26 cellular contexts compared by ENCODE assay signal in genomic region chr5:33549982-33550567, GRCh38.
DNase-seq lines count a peak whose midpoint lies in the region; ATAC-seq, FAIRE-seq and TF ChIP-seq lines count a peak whose summit lies in the region.
"Had no signal": no experiment of that assay in that cellular context is flagged by ENCODE, and none has a peak within 500 bp of the region (broad histone marks: within the 10 kb centered on the region; RNA-seq: fewer than 3 reads in every experiment).

No MANE protein-coding gene starts in this region.

- in situ Hi-C loops in HepG2 (cut with HindIII; ENCODE audit: extremely low pct_ligation_motif_present, low pct_unique_long_range_greater_than_20kb), result no loop called here
- in situ Hi-C loops in K562 (cut with MboI), result no loop called here
- in situ Hi-C loops in G401 (cut with HindIII; ENCODE audit: low sequenced_read_pairs), result no loop called here

- H3K4me3 ChIP-seq in HepG2 (replicated peaks in 1 of 3; ENCODE audit: insufficient read depth in 1 of 3, low read depth in 2 of 3, low read length in 3 of 3) (no peak overlapping the region), right lobe of liver (no peak overlapping the region), K562 (no peak overlapping the region), pancreas (no peak overlapping the region), aorta (ENCODE audit: low read length in 2 of 2) (no peak overlapping the region)

- TF ChIP-seq RAD21 in HepG2 (CRISPR knock-in tag; IDR thresholded peaks at IDR 0.05), result no peak
- no peak for TF ChIP-seq RAD21 in K562 (CRISPR knock-in tag; conservative IDR thresholded peaks at IDR 0.05 in 1 of 2, IDR thresholded peaks at IDR 0.05 in 1 of 2)

- no peak for DNase-seq in HepG2 (ENCODE audit: low spot score)
- no peak for DNase-seq in right lobe of liver
- DNase-seq in K562 (ENCODE audit: extremely low read depth in 1 of 4, low spot score in 3 of 4), result peak in 2 of 4 experiments; percentile 13 to 31
- DNase-seq in pancreas, result peak in 2 of 6 donors; percentile 33 to 60
- no peak for DNase-seq in anterior cingulate cortex (lab: John Stamatoyannopoulos, UW)
- no peak for DNase-seq in SW 1271 (lab: John Stamatoyannopoulos, UW)
- no peak for DNase-seq in G401 (ENCODE audit: low spot score)
- no peak for DNase-seq in aorta
- DNase-seq: CD8-positive, alpha-beta memory T cell; DMS 273 treated with DMSO at 0.1 percent for 48 hours; DMS79; EL; GF-D8; IMR-90; NCI-H1092 treated with DMSO at 0.1 percent for 48 hours; NCI-H1436; NCI-H187 treated with DMSO at 0.1 percent for 48 hours; NCI-H2107; NCI-H446; NCI-H524 treated with DMSO at 0.1 percent for 48 hours; NCI-H774; PC-3 had no signal

- TF ChIP-seq CTCF in HepG2 (CRISPR knock-in tag; IDR thresholded peaks at IDR 0.05) (no peak), right lobe of liver (IDR thresholded peaks at IDR 0.05) (no peak), K562 (IDR thresholded peaks at IDR 0.05 in 2 of 3, conservative IDR thresholded peaks at IDR 0.05 in 1 of 3; ENCODE audit: insufficient read depth in 2 of 3, low read depth in 1 of 3, low read length in 3 of 3) (no peak), pancreas (IDR thresholded peaks at IDR 0.05) (peak in 1 of 4 donors; percentile 15)

- BruUV-seq in HepG2 (replicated peaks; lab: Mats Ljungman, UMichigan), result no TSS peak
- BruUV-seq in K562 (replicated peaks; lab: Mats Ljungman, UMichigan), result no TSS peak

- CTCF ChIA-PET in HepG2 (lab: Yijun Ruan, JAX; ENCODE audit: low intra/inter-chr PET ratio, low total read pairs) (no interaction called here), K562 (lab: Yijun Ruan, JAX; ENCODE audit: low intra/inter-chr PET ratio) (no interaction called here)

- intact Hi-C loops in HepG2 (cut with micrococcal nuclease; ENCODE audit: unreplicated experiment), result no loop called here
- intact Hi-C loops in right lobe of liver (cut with DNase I), result no loop called here
- intact Hi-C loops in K562 (cut with micrococcal nuclease), result no loop called here
- intact Hi-C loops in pancreas (cut with DNase I), result no loop called here
- intact Hi-C loops in aorta (cut with DNase I), result no loop called here

- FAIRE-seq in HepG2 (lab: Jason Lieb, UNC) (no peak), K562 (lab: Jason Lieb, UNC) (no peak), pancreas (lab: Jason Lieb, UNC) (no peak)
- FAIRE-seq: GM12891 had no signal

- H3K79me2 ChIP-seq in HepG2 (ENCODE audit: insufficient read depth, low read length) (no peaks in the 10 kb centered on the region), K562 (ENCODE audit: control insufficient read depth, insufficient read depth, low read length) (no peaks in the 10 kb centered on the region)

- H3K27ac ChIP-seq in HepG2 (ENCODE audit: extremely low read length, insufficient read depth, low read length) (no peak overlapping the region), right lobe of liver (no peak overlapping the region), K562 (ENCODE audit: extremely low read depth, low read depth, low read length) (no peak overlapping the region), pancreas (no peak overlapping the region), aorta (ENCODE audit: low read depth in 1 of 2, low read length in 2 of 2) (no peak overlapping the region)
- H3K27ac ChIP-seq: 22Rv1, KMS-11 had no signal

- no peaks in the 10 kb centered on the region for H3K9me1 ChIP-seq in K562 (ENCODE audit: control insufficient read depth, insufficient read depth, low read length)

- H4K20me1 ChIP-seq in HepG2 (ENCODE audit: insufficient read depth, low read length) (no peaks in the 10 kb centered on the region), K562 (replicated peaks; ENCODE audit: control insufficient read depth, insufficient read depth, low read length) (no peaks in the 10 kb centered on the region)

- H2AFZ ChIP-seq in HepG2 (ENCODE audit: low read length), result no peak overlapping the region
- no peak overlapping the region for H2AFZ ChIP-seq in K562 (ENCODE audit: low read depth, low read length)

- H3K27me3 ChIP-seq in HepG2 (ENCODE audit: control insufficient read depth in 1 of 2, insufficient read depth in 2 of 2, low read length in 2 of 2) (no peaks in the 10 kb centered on the region; a peak in 2 of 5 replicates), right lobe of liver (no peaks in the 10 kb centered on the region), K562 (ENCODE audit: control insufficient read depth in 2 of 2, insufficient read depth in 2 of 2, low read length in 2 of 2) (peaks cover 3 to 12% of the 10 kb centered on the region in 2 experiments; a peak in 3 of 5 replicates), pancreas (no peaks in the 10 kb centered on the region), aorta (ENCODE audit: control insufficient read depth in 1 of 2, insufficient read depth in 2 of 2, low read length in 1 of 2) (no peaks in the 10 kb centered on the region)

- H3K9ac ChIP-seq in HepG2 (ENCODE audit: insufficient read depth, low read depth, low read length) (no peak overlapping the region), K562 (ENCODE audit: insufficient read depth in 1 of 2, low read depth in 2 of 2, low read length in 2 of 2) (no peak overlapping the region)
- H3K9ac ChIP-seq: KMS-11 had no signal

- ATAC-seq in HepG2 (peak; percentile 34; the same call in 1 of the 3 replicates), right lobe of liver (no peak), K562 (peak; percentile 89), pancreas (peak; percentile 50 to 98 (median 90)), aorta (ENCODE audit: low FRiP score) (no peak)
- ATAC-seq: PC-3, SK-N-SH treated with all-trans-retinoic acid at 6 μM for 48 hours had no signal

- POLR2A ChIA-PET in HepG2 (lab: Yijun Ruan, JAX) (no interaction called here), K562 (lab: Yijun Ruan, JAX) (no interaction called here)

- no peak overlapping the region for H3K4me2 ChIP-seq in HepG2 (ENCODE audit: low read depth, low read length)
- no peak overlapping the region for H3K4me2 ChIP-seq in K562 (ENCODE audit: insufficient read depth, low read length)
- H3K4me2 ChIP-seq: KMS-11 had no signal

- TF ChIP-seq EP300 in HepG2 (IDR thresholded peaks at IDR 0.05; ENCODE audit: low read depth in 2 of 2, low read length in 2 of 2) (no peak), HepG2 (CRISPR knock-in tag; IDR thresholded peaks at IDR 0.05; ENCODE audit: borderline replicate concordance) (no peak), K562 (IDR thresholded peaks at IDR 0.05; ENCODE audit: low read length) (no peak)

- no peaks in the 10 kb centered on the region for H3K9me3 ChIP-seq in HepG2 (ENCODE audit: low read length)
- H3K9me3 ChIP-seq in right lobe of liver, result no peaks in the 10 kb centered on the region
- H3K9me3 ChIP-seq in K562 (replicated peaks; ENCODE audit: control insufficient read depth, insufficient read depth, low read depth, low read length), result no peaks in the 10 kb centered on the region
- H3K9me3 ChIP-seq in pancreas, result no peaks in the 10 kb centered on the region
- H3K9me3 ChIP-seq in aorta (ENCODE audit: control insufficient read depth, low read length), result no peaks in the 10 kb centered on the region

- no peaks in the 10 kb centered on the region for H3K4me1 ChIP-seq in HepG2 (ENCODE audit: insufficient read depth, low read length)
- H3K4me1 ChIP-seq in right lobe of liver, result no peaks in the 10 kb centered on the region
- peaks cover 0 to 6% of the 10 kb centered on the region in 2 experiments; a peak in 2 of 5 replicates for H3K4me1 ChIP-seq in K562 (replicated peaks in 1 of 2; ENCODE audit: control insufficient read depth in 2 of 2, insufficient read depth in 2 of 2, low read length in 2 of 2)
- H3K4me1 ChIP-seq in pancreas, result no peaks in the 10 kb centered on the region
- no peaks in the 10 kb centered on the region for H3K4me1 ChIP-seq in aorta (ENCODE audit: control insufficient read depth in 1 of 2, insufficient read depth in 2 of 2, low read length in 2 of 2)

- WGBS in HepG2 (ENCODE audit: low lambda C conversion rate), result 7% methylated on average over 6 of the region's 6 CpGs
- 68% methylated on average over 6 of the region's 6 CpGs for WGBS in right lobe of liver (ENCODE audit: insufficient coverage, low coverage, low lambda C conversion rate, missing lambda C conversion rate)
- WGBS in K562 (ENCODE audit: insufficient coverage, low coverage, missing lambda C conversion rate), result 2% methylated on average over 6 of the region's 6 CpGs
- 45 to 48% methylated on average over 6 of the region's 6 CpGs for WGBS in pancreas, 2 donors
- WGBS in aorta, 2 donors, result 93 to 98% methylated on average over 6 of the region's 6 CpGs

- no peak for TF ChIP-seq POLR2A in HepG2 (IDR thresholded peaks at IDR 0.05; ENCODE audit: insufficient read depth in 1 of 2, low read depth in 2 of 2, low read length in 2 of 2)
- TF ChIP-seq POLR2A in right lobe of liver (IDR thresholded peaks at IDR 0.05), result no peak
- no peak for TF ChIP-seq POLR2A in K562 (conservative IDR thresholded peaks at IDR 0.05)

- H3K36me3 ChIP-seq in HepG2 (replicated peaks in 1 of 2; ENCODE audit: control insufficient read depth in 1 of 2, insufficient read depth in 2 of 2, low read length in 2 of 2) (no peaks in the 10 kb centered on the region), right lobe of liver (no peaks in the 10 kb centered on the region), K562 (ENCODE audit: control insufficient read depth, insufficient read depth, low read length) (no peaks in the 10 kb centered on the region), pancreas (no peaks in the 10 kb centered on the region), aorta (ENCODE audit: control insufficient read depth in 1 of 2, insufficient read depth in 2 of 2, low read length in 1 of 2) (no peaks in the 10 kb centered on the region)

TF ChIP-seq in HepG2, 621 proteins besides CTCF, POLR2A, EP300 and RAD21 (continues in another document):
- TF ChIP-seq ZC3H4 (CRISPR knock-in tag; IDR thresholded peaks at IDR 0.05; ENCODE audit: borderline replicate concordance), result no peak

TF ChIP-seq in K562, 482 proteins besides CTCF, POLR2A, EP300 and RAD21 (continues in another document):
- no peak for TF ChIP-seq SREBF2 (CRISPR knock-in tag; IDR thresholded peaks at IDR 0.05)
- peak; percentile 40 for TF ChIP-seq CBFA2T2 (conservative IDR thresholded peaks at IDR 0.05)
- TF ChIP-seq BHLHE40 (IDR thresholded peaks at IDR 0.05; ENCODE audit: low read length), result peak; percentile 39; the same call in 1 of the 2 replicates
- no peak for TF ChIP-seq TEAD4 (IDR thresholded peaks at IDR 0.05; ENCODE audit: low read length)
- no peak for TF ChIP-seq TEAD4 (CRISPR knock-in tag; IDR thresholded peaks at IDR 0.05; ENCODE audit: borderline replicate concordance)
- TF ChIP-seq FOXA3 (CRISPR knock-in tag; conservative IDR thresholded peaks at IDR 0.05 in 1 of 2, IDR thresholded peaks at IDR 0.05 in 1 of 2), result 0 out of 4 replicates have a peak, but pooled peaks of 1 of the 2 experiments have one; percentile 16
- TF ChIP-seq ZNF311 (CRISPR knock-in tag; IDR thresholded peaks at IDR 0.05), result no peak
- no peak for TF ChIP-seq NR2C2 (CRISPR knock-in tag; IDR thresholded peaks at IDR 0.05)
- TF ChIP-seq NR2C2 (tag; IDR thresholded peaks at IDR 0.05), result peak; percentile 34; the same call in 1 of the 2 replicates
- TF ChIP-seq CREBBP (IDR thresholded peaks at IDR 0.05; ENCODE audit: low read depth, low read length), result no peak
- TF ChIP-seq KDM5B (IDR thresholded peaks at IDR 0.05; ENCODE audit: insufficient replicate concordance, low read depth, low read length), result no peak
- peak; percentile 58 for TF ChIP-seq TAL1 (IDR thresholded peaks at IDR 0.05)
- TF ChIP-seq CTBP1 (IDR thresholded peaks at IDR 0.05; ENCODE audit: borderline replicate concordance), result 0 out of 2 replicates have a peak, but pooled peaks have one; percentile 37

Comparison
In these comparisons a context has a peak if more than half of its experiments do, and no peak if none do; other contexts are left out.
1. ATAC-seq: peak in HepG2 (single experiment), K562 (single experiment) and pancreas (4 of 4); none in right lobe of liver (0 of 4) and aorta (single experiment).
2. Of the 241 proteins assayed by ChIP-seq in both HepG2 and K562: peak only in HepG2: none; only in K562: BHLHE40, DPF2 and ZNF407; in both: none; in neither: 236; mixed calls (peak in some experiments, not most) for 2.